Comparison of ENCODE assay signal across 1 cellular context in genomic region chr14:76163668-76164363, GRCh38.
TF ChIP-seq lines count a peak whose summit lies in the region.

No MANE protein-coding gene starts in this region.

TF ChIP-seq in GM12878, 131 proteins besides CTCF, POLR2A, EP300 and RAD21:
- TF ChIP-seq SMARCA5 (IDR thresholded peaks at IDR 0.05) (no peak), SRF (IDR thresholded peaks at IDR 0.05; ENCODE audit: low read depth in 2 of 2, low read length in 2 of 2) (peak; percentile 46 to 56; a peak in 2 of 4 replicates), POLR2AphosphoS5 (IDR thresholded peaks at IDR 0.05; ENCODE audit: low read length) (peak; percentile 34; the same call in 1 of the 2 replicates), RAD51 (IDR thresholded peaks at IDR 0.05) (0 out of 2 replicates have a peak, but pooled peaks have one; percentile 38)
